8 cellular contexts compared by ENCODE assay signal in genomic region chr5:75049581-75050274, GRCh38. TPM values are rescaled to one million over a fixed set of nuclear protein-coding genes. Genes with fewer than 3 reads are reported as not detected.
DNase-seq lines count a peak whose midpoint lies in the region; ATAC-seq and TF ChIP-seq lines count a peak whose summit lies in the region.

No MANE protein-coding gene starts in this region.

- DNase-seq in activated gamma-delta T cell treated with Interleukin-2 at 50 U/mL for 16 hours (peak; percentile 59), activated gamma-delta T cell (lab: John Stamatoyannopoulos, UW) (no peak), NCI-H345 (lab: John Stamatoyannopoulos, UW) (peak; percentile 15), mucosa of gallbladder (ENCODE audit: low spot score) (peak; percentile 67), type B pancreatic cell (ENCODE audit: extremely low spot score, unreplicated experiment) (no peak)
- peak; percentile 28 to 59 for DNase-seq in activated CD4-positive, alpha-beta T cell treated with anti-CD3 and anti-CD28 coated beads, Interleukin-2, amount 50 U/mL, for 24 hours (ENCODE audit: low read depth in 1 of 2, low spot score in 1 of 2)
- peak in 2 of 3 donors; percentile 37 to 43 for DNase-seq in effector memory CD4-positive, alpha-beta T cell

- no peaks in the 10 kb centered on the region for H3K9me3 ChIP-seq in effector memory CD4-positive, alpha-beta T cell (ENCODE audit: control insufficient read depth, low read length)

- H3K4me1 Mint-ChIP-seq in type B pancreatic cell (ENCODE audit: unreplicated experiment), result peaks cover 24% of the 10 kb centered on the region

- H3K27ac Mint-ChIP-seq in type B pancreatic cell, result peak overlapping the region; percentile 39

- ATAC-seq in GM18511 (IDR thresholded peaks at IDR 0.05; ENCODE audit: unreplicated experiment), result no peak

- peak overlapping the region; percentile 0 for H3K4me3 ChIP-seq in effector memory CD4-positive, alpha-beta T cell (ENCODE audit: insufficient read depth, low read depth, low read length, poor library complexity, severe bottlenecking)

- no peaks in the 10 kb centered on the region for H3K36me3 ChIP-seq in effector memory CD4-positive, alpha-beta T cell (ENCODE audit: control insufficient read depth, insufficient read depth, low read length)

- H3K4me3 Mint-ChIP-seq in type B pancreatic cell, result peak overlapping the region; percentile 92

- peak overlapping the region; percentile 12 for H3K27ac ChIP-seq in effector memory CD4-positive, alpha-beta T cell (ENCODE audit: insufficient read depth, low read length, poor library complexity, severe bottlenecking)

- H3K27me3 ChIP-seq in effector memory CD4-positive, alpha-beta T cell (replicated peaks; ENCODE audit: control insufficient read depth, insufficient read depth, low read length, poor library complexity, severe bottlenecking), result no peaks in the 10 kb centered on the region

- TF ChIP-seq CTCF in type B pancreatic cell (conservative IDR thresholded peaks at IDR 0.05), result peak; percentile 78

- no peaks in the 10 kb centered on the region for H3K9me3 Mint-ChIP-seq in type B pancreatic cell

- H3K27me3 Mint-ChIP-seq in type B pancreatic cell, result peaks cover 20% of the 10 kb centered on the region

- H3K4me1 ChIP-seq in effector memory CD4-positive, alpha-beta T cell (ENCODE audit: control insufficient read depth, insufficient read depth, low read length, poor library complexity, severe bottlenecking), result peaks cover 19% of the 10 kb centered on the region

- H3K36me3 Mint-ChIP-seq in type B pancreatic cell, result peaks cover 3% of the 10 kb centered on the region

RNA-seq across cellular contexts. Expression of gene GCNT4, which starts 2.6 kb away (rescaled TPM):
- total RNA-seq in mucosa of gallbladder (36.2 TPM), type B pancreatic cell (ENCODE audit: low replicate concordance) (7.1 and 8.3 TPM in 2 replicates)

Comparison
In these comparisons a context has a peak if more than half of its experiments do, and no peak if none do; other contexts are left out.
1. DNase-seq: peak in activated gamma-delta T cell treated with Interleukin-2 at 50 U/mL for 16 hours (single experiment), NCI-H345 (single experiment), activated CD4-positive, alpha-beta T cell treated with anti-CD3 and anti-CD28 coated beads, Interleukin-2, amount 50 U/mL, for 24 hours (2 of 2), effector memory CD4-positive, alpha-beta T cell (2 of 3) and mucosa of gallbladder (single experiment); none in activated gamma-delta T cell (single experiment) and type B pancreatic cell (single experiment).